In the genomic region with DNA sequence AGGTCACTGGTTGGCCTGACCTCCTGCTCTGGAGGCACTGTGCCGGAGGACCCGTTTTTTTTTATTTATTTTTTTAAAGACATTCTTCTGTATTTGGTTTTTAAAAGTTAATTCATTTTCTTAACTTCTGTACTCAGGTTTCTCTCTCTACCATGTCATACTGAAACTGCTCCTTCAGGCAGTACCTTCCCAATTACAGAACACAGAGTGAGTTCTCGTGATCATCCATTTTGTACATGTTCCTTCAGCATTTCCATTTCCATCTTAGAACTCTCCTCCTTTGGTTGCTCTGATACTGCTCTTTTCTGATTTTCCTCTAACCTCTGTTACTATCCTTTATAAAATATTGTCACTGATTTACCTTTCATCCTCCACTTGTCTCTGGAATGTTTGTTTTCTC, we compare ENCODE assay signal across 1 cellular context.
TF ChIP-seq lines count a peak whose summit lies in the region.

No MANE protein-coding gene starts in this region.

TF ChIP-seq in WTC11, 78 proteins besides CTCF, POLR2A, EP300 and RAD21 (continued from another document):
- TF ChIP-seq, protein P1, sequence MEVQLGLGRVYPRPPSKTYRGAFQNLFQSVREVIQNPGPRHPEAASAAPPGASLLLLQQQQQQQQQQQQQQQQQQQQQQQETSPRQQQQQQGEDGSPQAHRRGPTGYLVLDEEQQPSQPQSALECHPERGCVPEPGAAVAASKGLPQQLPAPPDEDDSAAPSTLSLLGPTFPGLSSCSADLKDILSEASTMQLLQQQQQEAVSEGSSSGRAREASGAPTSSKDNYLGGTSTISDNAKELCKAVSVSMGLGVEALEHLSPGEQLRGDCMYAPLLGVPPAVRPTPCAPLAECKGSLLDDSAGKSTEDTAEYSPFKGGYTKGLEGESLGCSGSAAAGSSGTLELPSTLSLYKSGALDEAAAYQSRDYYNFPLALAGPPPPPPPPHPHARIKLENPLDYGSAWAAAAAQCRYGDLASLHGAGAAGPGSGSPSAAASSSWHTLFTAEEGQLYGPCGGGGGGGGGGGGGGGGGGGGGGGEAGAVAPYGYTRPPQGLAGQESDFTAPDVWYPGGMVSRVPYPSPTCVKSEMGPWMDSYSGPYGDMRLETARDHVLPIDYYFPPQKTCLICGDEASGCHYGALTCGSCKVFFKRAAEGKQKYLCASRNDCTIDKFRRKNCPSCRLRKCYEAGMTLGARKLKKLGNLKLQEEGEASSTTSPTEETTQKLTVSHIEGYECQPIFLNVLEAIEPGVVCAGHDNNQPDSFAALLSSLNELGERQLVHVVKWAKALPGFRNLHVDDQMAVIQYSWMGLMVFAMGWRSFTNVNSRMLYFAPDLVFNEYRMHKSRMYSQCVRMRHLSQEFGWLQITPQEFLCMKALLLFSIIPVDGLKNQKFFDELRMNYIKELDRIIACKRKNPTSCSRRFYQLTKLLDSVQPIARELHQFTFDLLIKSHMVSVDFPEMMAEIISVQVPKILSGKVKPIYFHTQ (CRISPR knock-in tag; IDR thresholded peaks at IDR 0.05), result no peak
TF ChIP-seq in WTC11: peak in this region for 0.
